ENCODE assay signal across 21 cellular contexts in the genomic region with DNA sequence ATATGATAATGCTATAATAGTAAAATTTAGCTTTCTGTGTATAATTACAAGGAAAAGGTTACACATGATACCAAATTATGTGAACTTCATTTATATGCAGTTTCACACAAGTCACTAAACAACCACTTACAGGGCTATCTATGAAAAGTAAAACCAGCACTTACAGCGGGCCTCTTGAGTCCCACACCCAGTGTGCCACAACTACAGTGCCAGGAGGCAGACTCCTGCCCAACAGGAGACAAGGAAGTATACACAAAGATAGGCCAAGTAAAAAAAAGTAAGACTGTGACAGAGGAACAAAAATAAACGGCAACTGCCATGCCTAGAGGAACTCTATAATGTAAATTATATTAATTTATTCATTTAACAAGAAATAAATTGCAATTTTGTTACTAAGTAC. TPM values are rescaled to one million over a fixed set of nuclear protein-coding genes. Genes with fewer than 3 reads are reported as not detected.
"Had no signal": no experiment of that assay in that cellular context is flagged by ENCODE, and none has a peak within 500 bp of the region (broad histone marks: within the 10 kb centered on the region; RNA-seq: fewer than 3 reads in every experiment).

No MANE protein-coding gene starts in this region.

- H3K27ac Mint-ChIP-seq: naive thymus-derived CD8-positive, alpha-beta T cell had no signal

- H3K79me2 ChIP-seq: hepatocyte had no signal

- H3K4me2 ChIP-seq: hepatocyte had no signal

- H3K27me3 ChIP-seq: colonic mucosa, esophagus squamous epithelium, hepatocyte, pancreas, sigmoid colon, tibial artery, upper lobe of left lung, vagina had no signal

- H3K9me3 Mint-ChIP-seq: naive thymus-derived CD8-positive, alpha-beta T cell; neural crest cell had no signal

- H3K9me3 ChIP-seq: colonic mucosa, esophagus squamous epithelium, mucosa of descending colon, pancreas, prostate gland, sigmoid colon, tibial artery, upper lobe of left lung, vagina had no signal

- FAIRE-seq: kidney had no signal

- H3K36me3 ChIP-seq: colonic mucosa, pancreas, prostate gland had no signal

- H3K27me3 Mint-ChIP-seq: naive thymus-derived CD8-positive, alpha-beta T cell had no signal

- H3K4me3 ChIP-seq: colonic mucosa, esophagus squamous epithelium, hepatocyte, mucosa of descending colon, pancreas, prostate gland, sigmoid colon, skin epidermis, tibial artery, upper lobe of left lung, vagina had no signal

- H3K4me1 ChIP-seq: colonic mucosa, esophagus squamous epithelium, pancreas, prostate gland, upper lobe of left lung, vagina had no signal

- DNase-seq: colonic mucosa; dermis blood vessel endothelial cell; esophagus squamous epithelium; foreskin fibroblast; kidney; left cardiac atrium; mammary epithelial cell; mucosa of descending colon; naive thymus-derived CD8-positive, alpha-beta T cell; pancreas; retina; sigmoid colon; stimulated activated CD4-positive, alpha-beta T cell treated with anti-CD3 and anti-CD28 coated beads, Interleukin-2, amount 100 ng/mL, for 24 hours; stimulated activated naive CD4-positive, alpha-beta T cell; tibial artery had no signal

- H3K4me1 Mint-ChIP-seq: neural crest cell had no signal

- H3K27ac ChIP-seq: colonic mucosa, esophagus squamous epithelium, hepatocyte, pancreas, prostate gland, sigmoid colon, skin epidermis, tibial artery, upper lobe of left lung, vagina had no signal

- H3K4me3 Mint-ChIP-seq: naive thymus-derived CD8-positive, alpha-beta T cell; neural crest cell had no signal

- H2AFZ ChIP-seq: hepatocyte had no signal

- ATAC-seq: left cardiac atrium; mucosa of descending colon; naive thymus-derived CD8-positive, alpha-beta T cell; pancreas had no signal

RNA-seq across cellular contexts. Expression of a gene that starts 53.4 kb away (rescaled TPM):
- total RNA-seq: vagina had no signal
- polyA plus RNA-seq: naive thymus-derived CD8-positive, alpha-beta T cell had no signal
